2 cellular contexts compared by ENCODE assay signal in genomic region chr19:30315159-30315558, GRCh38.
TF ChIP-seq lines count a peak whose summit lies in the region.

No MANE protein-coding gene starts in this region.

TF ChIP-seq in HEK293, 187 proteins besides CTCF, POLR2A, EP300 and RAD21 (continued from another document):
- no peak for TF ChIP-seq KLF16 (tag by site-specific recombination; IDR thresholded peaks at IDR 0.05)
- no peak for TF ChIP-seq YY2 (tag by site-specific recombination; IDR thresholded peaks at IDR 0.05)

TF ChIP-seq in K562, 482 proteins besides CTCF, POLR2A, EP300 and RAD21 (continued from another document):
- peak; percentile 87 for TF ChIP-seq ZFP36 (IDR thresholded peaks at IDR 0.05; ENCODE audit: low read depth, low read length, partially characterized antibody)
- TF ChIP-seq CBX2 (IDR thresholded peaks at IDR 0.05; ENCODE audit: insufficient read depth, low read length, poor library complexity, severe bottlenecking), result no peak
TF ChIP-seq in K562: peak in this region for 2.
